Comparison of ENCODE assay signal across 28 cellular contexts in genomic region chr12:57716305-57716704, GRCh38. TPM values are rescaled to one million over a fixed set of nuclear protein-coding genes. Genes with fewer than 3 reads are reported as not detected.
"Had no signal": no experiment of that assay in that cellular context is flagged by ENCODE, and none has a peak within 500 bp of the region (broad histone marks: within the 10 kb centered on the region; RNA-seq: fewer than 3 reads in every experiment).

No MANE protein-coding gene starts in this region.

- H3K9me3 ChIP-seq: colonic mucosa, esophagus squamous epithelium, left lung, pancreas, sigmoid colon, thoracic aorta, tibial nerve, upper lobe of right lung, uterus had no signal

- H3K4me3 ChIP-seq: colonic mucosa, esophagus squamous epithelium, heart right ventricle, left lung, neural progenitor cell, pancreas, sigmoid colon, thoracic aorta, tibial nerve, upper lobe of right lung, uterus had no signal

- H3K4me1 Mint-ChIP-seq: endodermal cell, nephron, neural progenitor cell had no signal

- H3K9ac ChIP-seq: neural progenitor cell had no signal

- H3K36me3 ChIP-seq: neural progenitor cell, uterus had no signal

- H3K27ac Mint-ChIP-seq: dendritic cell treated with granulocyte-macrophage colony-stimulating factor and Interleukin-4, amounts not matched to agents 40 ng/mL and 50 ng/mL, for 4 days; endodermal cell; nephron; neural progenitor cell; stimulated activated naive CD8-positive, alpha-beta T cell treated with anti-CD3 and anti-CD28 coated beads, Interleukin-15, Interleukin-2, amounts not matched to agents 100 ng/mL and 50 ng/mL, for 24 hours had no signal

- H3K4me3 Mint-ChIP-seq: dendritic cell treated with granulocyte-macrophage colony-stimulating factor and Interleukin-4, amounts not matched to agents 40 ng/mL and 50 ng/mL, for 4 days; endodermal cell; naive thymus-derived CD4-positive, alpha-beta T cell; nephron; neural progenitor cell; stimulated activated naive B cell treated with anti-CD40 and anti-IgM and Interleukin-4, amounts not matched to agents 10 μg/mL and 1 μg/mL and 100 μg/mL, for 72 hours; stimulated activated naive CD8-positive, alpha-beta T cell treated with anti-CD3 and anti-CD28 coated beads, Interleukin-15, Interleukin-2, amounts not matched to agents 100 ng/mL and 50 ng/mL, for 24 hours had no signal

- DNase-seq: colonic mucosa; effector CD8-positive, alpha-beta T cell; endodermal cell; esophagus squamous epithelium; foreskin melanocyte; glutamatergic neuron; heart right ventricle; hippocampal formation; left cardiac atrium; left lung; mesenchymal stem cell; midbrain; naive thymus-derived CD4-positive, alpha-beta T cell; nucleus accumbens; pancreas; right cardiac atrium; sigmoid colon; stimulated activated CD4-positive, alpha-beta T cell treated with anti-CD3 and anti-CD28 coated beads, Interleukin-4, amount 100 ng/mL, for 24 hours; stimulated activated naive B cell treated with anti-CD40 and anti-IgM and Interleukin-4, amounts not matched to agents 10 μg/mL and 1 μg/mL and 100 μg/mL, for 72 hours; upper lobe of right lung; uterus had no signal

- ATAC-seq: heart right ventricle; left cardiac atrium; left lung; naive thymus-derived CD4-positive, alpha-beta T cell; pancreas; right cardiac atrium; stimulated activated naive B cell treated with anti-CD40 and anti-IgM and Interleukin-4, amounts not matched to agents 10 μg/mL and 1 μg/mL and 100 μg/mL, for 72 hours had no signal

- H3K9me3 Mint-ChIP-seq: dendritic cell treated with granulocyte-macrophage colony-stimulating factor and Interleukin-4, amounts not matched to agents 40 ng/mL and 50 ng/mL, for 4 days; naive thymus-derived CD4-positive, alpha-beta T cell; neural progenitor cell; stimulated activated naive B cell treated with anti-CD40 and anti-IgM and Interleukin-4, amounts not matched to agents 10 μg/mL and 1 μg/mL and 100 μg/mL, for 72 hours; stimulated activated naive CD8-positive, alpha-beta T cell treated with anti-CD3 and anti-CD28 coated beads, Interleukin-15, Interleukin-2, amounts not matched to agents 100 ng/mL and 50 ng/mL, for 24 hours had no signal

- H3K27ac ChIP-seq: colonic mucosa, esophagus squamous epithelium, heart right ventricle, left lung, neural progenitor cell, pancreas, sigmoid colon, thoracic aorta, tibial nerve, upper lobe of right lung, uterus had no signal

- H3K4me1 ChIP-seq: colonic mucosa, esophagus squamous epithelium, heart right ventricle, left lung, neural progenitor cell, pancreas, sigmoid colon, tibial nerve, upper lobe of right lung, uterus had no signal

- H2AFZ ChIP-seq: neural progenitor cell had no signal

- H3K4me2 ChIP-seq: neural progenitor cell had no signal

- H3K27me3 ChIP-seq: colonic mucosa, esophagus squamous epithelium, heart right ventricle, left lung, neural progenitor cell, pancreas, sigmoid colon, tibial nerve, upper lobe of right lung, uterus had no signal

RNA-seq across cellular contexts. Expression of gene AGAP2, which starts 22.2 kb away (rescaled TPM):
- total RNA-seq: kidney epithelial cell had no signal
